ENCODE assay signal across 24 cellular contexts in genomic region chr10:27801171-27801785, GRCh38. TPM values are rescaled to one million over a fixed set of nuclear protein-coding genes. Genes with fewer than 3 reads are reported as not detected.
DNase-seq lines count a peak whose midpoint lies in the region; ATAC-seq and TF ChIP-seq lines count a peak whose summit lies in the region.
"Had no signal": no experiment of that assay in that cellular context is flagged by ENCODE, and none has a peak within 500 bp of the region (broad histone marks: within the 10 kb centered on the region; RNA-seq: fewer than 3 reads in every experiment).

No MANE protein-coding gene starts in this region.

- CTCF ChIA-PET in PC-3 (lab: Charles Lee) = no interaction called here

- TF ChIP-seq CTCF in PC-3 (conservative IDR thresholded peaks at IDR 0.05; ENCODE audit: low read depth, low read length) (no peak), smooth muscle cell (IDR thresholded peaks at IDR 0.05; ENCODE audit: borderline replicate concordance, insufficient read depth, poor library complexity, severe bottlenecking) (no peak)

- H3K79me2 ChIP-seq in PC-3 (ENCODE audit: low read length) (no peaks in the 10 kb centered on the region), smooth muscle cell (ENCODE audit: low read depth) (no peaks in the 10 kb centered on the region)

- no peaks in the 10 kb centered on the region for H4K20me1 ChIP-seq in PC-3 (ENCODE audit: low read length)
- H4K20me1 ChIP-seq in smooth muscle cell (ENCODE audit: low read depth) = no peaks in the 10 kb centered on the region

- no peak overlapping the region for H2AFZ ChIP-seq in PC-3 (ENCODE audit: low read length)
- no peak overlapping the region for H2AFZ ChIP-seq in smooth muscle cell (ENCODE audit: low read depth)

- no TSS peak for BruUV-seq in PC-3 (replicated peaks; lab: Mats Ljungman, UMichigan)

- ATAC-seq in PC-3 (no peak; the same call in 1 of the 2 replicates), HG03354 (IDR thresholded peaks at IDR 0.05; ENCODE audit: poor library complexity, severe bottlenecking, unreplicated experiment) (no peak), GM21526 (IDR thresholded peaks at IDR 0.05; ENCODE audit: low FRiP score, unreplicated experiment) (no peak)
- ATAC-seq: Right ventricle myocardium inferior had no signal

- H3K27ac ChIP-seq in PC-3 (ENCODE audit: low read length) (no peak overlapping the region), smooth muscle cell (ENCODE audit: low read depth) (peak overlapping the region; percentile 37)
- H3K27ac ChIP-seq: KMS-11, SJSA1 had no signal

- H3K27me3 ChIP-seq in PC-3 (ENCODE audit: low read length) (no peaks in the 10 kb centered on the region), smooth muscle cell (ENCODE audit: low read depth) (peaks cover 3% of the 10 kb centered on the region)
- H3K27me3 ChIP-seq: SJSA1 had no signal

- peaks cover 4% of the 10 kb centered on the region for H3K4me1 ChIP-seq in PC-3 (ENCODE audit: insufficient read depth, low read length)
- no peaks in the 10 kb centered on the region for H3K4me1 ChIP-seq in smooth muscle cell (ENCODE audit: low read depth)
- H3K4me1 ChIP-seq: SJSA1 had no signal

- H3K4me3 ChIP-seq in PC-3 (ENCODE audit: low read length) (no peak overlapping the region), smooth muscle cell (no peak overlapping the region)
- H3K4me3 ChIP-seq: SJSA1 had no signal

- no peak overlapping the region for H3K4me2 ChIP-seq in PC-3 (ENCODE audit: low read length)
- no peak overlapping the region for H3K4me2 ChIP-seq in smooth muscle cell
- H3K4me2 ChIP-seq: KMS-11 had no signal

- H3K9me3 ChIP-seq in PC-3 (ENCODE audit: low read length) (no peaks in the 10 kb centered on the region), smooth muscle cell (replicated peaks; ENCODE audit: low read depth) (no peaks in the 10 kb centered on the region)
- H3K9me3 ChIP-seq: SJSA1 had no signal

- POLR2A ChIA-PET in PC-3 (lab: Charles Lee; ENCODE audit: unreplicated experiment) = no interaction called here

- DNase-seq in EL (peak; percentile 7), PC-3 (peak; percentile 56), islet precursor cell (peak; percentile 75), smooth muscle cell (lab: John Stamatoyannopoulos, UW; ENCODE audit: unreplicated experiment) (no peak), COLO668 (lab: John Stamatoyannopoulos, UW; ENCODE audit: unreplicated experiment) (no peak)
- DNase-seq: DMS 273 treated with DMSO at 0.1 percent for 48 hours, GF-D8, H9, IMR-90, MV-4-11, NCI-H1105 treated with DMSO at 0.1 percent for 48 hours, NCI-H1694, NCI-H2081, NCI-H2171, NCI-H446, NCI-H526, OCI-M1, T-helper 1 cell had no signal

- H3K9me2 ChIP-seq in PC-3 (replicated peaks; ENCODE audit: low read length) = no peaks in the 10 kb centered on the region

- H3K9ac ChIP-seq in PC-3 (ENCODE audit: low read length) = no peak overlapping the region
- H3K9ac ChIP-seq in smooth muscle cell (ENCODE audit: low read depth) = no peak overlapping the region
- H3K9ac ChIP-seq: KMS-11 had no signal

- H3K36me3 ChIP-seq in PC-3 (ENCODE audit: low read depth, low read length) (no peaks in the 10 kb centered on the region), smooth muscle cell (ENCODE audit: low read depth) (no peaks in the 10 kb centered on the region)
- H3K36me3 ChIP-seq: SJSA1 had no signal

- H3F3A ChIP-seq in PC-3 (ENCODE audit: low read length, unreplicated experiment) (no peaks in the 10 kb centered on the region), smooth muscle cell (ENCODE audit: low read depth) (no peaks in the 10 kb centered on the region)

- 81% methylated on average over 3 of the region's 3 CpGs for WGBS in smooth muscle cell (ENCODE audit: low lambda C conversion rate)

- intact Hi-C loops in PC-3 (cut with micrococcal nuclease) = no loop called here

RNA-seq across cellular contexts. Expression of gene MKX, which starts 55.7 kb away (rescaled TPM):
- 2.6 and 3.5 TPM in 2 replicates for total RNA-seq in PC-3 (2014; rRNA removed)
- total RNA-seq in smooth muscle cell = 0.04 and 0.09 TPM in 2 replicates
- not detected in 2 replicates for polyA plus RNA-seq in smooth muscle cell
- total RNA-seq: SJSA1 had no signal
- polyA plus RNA-seq: CD14-positive monocyte had no signal

Comparison
In these comparisons a context has a peak if more than half of its experiments do, and no peak if none do; other contexts are left out.
1. DNase-seq: peak in EL (single experiment), PC-3 (single experiment) and islet precursor cell (single experiment); none in smooth muscle cell (single experiment) and COLO668 (single experiment).